1 cellular context compared by ENCODE assay signal in the genomic region with DNA sequence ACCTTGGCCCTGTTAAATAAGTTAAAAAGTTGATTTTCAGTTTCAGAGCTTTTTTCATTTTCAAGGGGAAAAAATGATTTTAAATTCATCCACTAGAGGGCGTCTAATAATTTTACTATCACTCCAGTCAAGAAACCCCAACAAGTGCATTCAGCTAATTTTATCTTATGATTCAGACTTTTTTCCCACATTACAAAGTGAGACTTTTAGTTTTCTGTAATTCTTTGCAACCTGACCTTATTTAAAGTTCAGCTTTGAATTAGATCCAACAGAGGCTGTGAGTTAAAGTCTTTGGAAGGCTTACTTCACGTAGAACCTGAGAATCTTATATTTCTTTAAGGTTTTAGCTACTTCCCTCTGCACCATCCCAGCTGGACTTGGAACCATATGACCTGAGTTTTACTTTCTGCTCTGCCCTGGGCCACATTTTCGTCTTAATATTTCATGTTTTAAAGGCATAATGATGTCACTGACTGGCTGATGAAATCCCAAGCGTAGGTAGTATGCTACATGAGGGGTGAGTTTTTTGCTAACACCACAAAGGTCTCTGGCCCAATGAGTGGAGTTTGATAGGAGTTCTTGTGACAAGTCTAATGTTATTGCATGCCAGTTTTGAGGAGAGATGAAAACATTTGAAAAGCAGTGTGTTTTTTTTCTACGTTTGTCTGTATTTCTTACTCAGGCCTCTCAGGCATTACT.
TF ChIP-seq lines count a peak whose summit lies in the region.

No MANE protein-coding gene starts in this region.

TF ChIP-seq in HEK293, 187 proteins besides CTCF, POLR2A, EP300 and RAD21:
- TF ChIP-seq PRDM6 (tag by site-specific recombination; IDR thresholded peaks at IDR 0.05) (no peak), WT1 (tag by site-specific recombination; IDR thresholded peaks at IDR 0.05) (no peak), ZNF629 (tag by site-specific recombination; IDR thresholded peaks at IDR 0.05) (no peak), SCRT2 (tag by site-specific recombination; IDR thresholded peaks at IDR 0.05) (peak; percentile 48; the same call in 1 of the 2 replicates), ZEB2 (tag by site-specific recombination; IDR thresholded peaks at IDR 0.05) (no peak)
